15 cellular contexts compared by ENCODE assay signal in genomic region chr1:232249834-232250233, GRCh38.
"Had no signal": no experiment of that assay in that cellular context is flagged by ENCODE, and none has a peak within 500 bp of the region (broad histone marks: within the 10 kb centered on the region; RNA-seq: fewer than 3 reads in every experiment).

No MANE protein-coding gene starts in this region.

- H3K36me3 ChIP-seq: breast epithelium, esophagus squamous epithelium, heart left ventricle, left ventricle myocardium inferior, stomach, transverse colon had no signal

- H3K4me3 ChIP-seq: breast epithelium, esophagus squamous epithelium, heart left ventricle, left ventricle myocardium inferior, stomach, transverse colon had no signal

- H3K9me3 ChIP-seq: breast epithelium, esophagus squamous epithelium, heart left ventricle, left ventricle myocardium inferior, stomach, transverse colon had no signal

- H3K27me3 ChIP-seq: breast epithelium, esophagus squamous epithelium, stomach, transverse colon had no signal

- H3K27ac ChIP-seq: breast epithelium, esophagus squamous epithelium, heart left ventricle, left ventricle myocardium inferior, stomach, transverse colon had no signal

- H3K4me1 ChIP-seq: breast epithelium, esophagus squamous epithelium, heart left ventricle, left ventricle myocardium inferior, stomach had no signal

- DNase-seq: activated CD4-positive, alpha-beta T cell treated with anti-CD3 and anti-CD28 coated beads, Interleukin-2, amount 50 U/mL, for 4 hours; activated CD8-positive, alpha-beta memory T cell treated with anti-CD3 and anti-CD28 coated beads for 24 hours; activated CD8-positive, alpha-beta memory T cell treated with anti-CD3 and anti-CD28 coated beads, Interleukin-2, amount 50 U/mL, for 4 hours; activated T-cell treated with anti-CD3 and anti-CD28 coated beads, Interleukin-2, amount 50 U/mL, for 24 hours; effector memory CD4-positive, alpha-beta T cell; esophagus squamous epithelium; heart left ventricle; kidney glomerular epithelial cell; left ventricle myocardium inferior; small intestine; stimulated activated CD4-positive, alpha-beta T cell treated with anti-CD3 and anti-CD28 coated beads, Interleukin-15, amount 100 ng/mL, for 24 hours; stomach; T-cell; transverse colon had no signal
